Comparison of ENCODE assay signal across 15 cellular contexts in the genomic region with DNA sequence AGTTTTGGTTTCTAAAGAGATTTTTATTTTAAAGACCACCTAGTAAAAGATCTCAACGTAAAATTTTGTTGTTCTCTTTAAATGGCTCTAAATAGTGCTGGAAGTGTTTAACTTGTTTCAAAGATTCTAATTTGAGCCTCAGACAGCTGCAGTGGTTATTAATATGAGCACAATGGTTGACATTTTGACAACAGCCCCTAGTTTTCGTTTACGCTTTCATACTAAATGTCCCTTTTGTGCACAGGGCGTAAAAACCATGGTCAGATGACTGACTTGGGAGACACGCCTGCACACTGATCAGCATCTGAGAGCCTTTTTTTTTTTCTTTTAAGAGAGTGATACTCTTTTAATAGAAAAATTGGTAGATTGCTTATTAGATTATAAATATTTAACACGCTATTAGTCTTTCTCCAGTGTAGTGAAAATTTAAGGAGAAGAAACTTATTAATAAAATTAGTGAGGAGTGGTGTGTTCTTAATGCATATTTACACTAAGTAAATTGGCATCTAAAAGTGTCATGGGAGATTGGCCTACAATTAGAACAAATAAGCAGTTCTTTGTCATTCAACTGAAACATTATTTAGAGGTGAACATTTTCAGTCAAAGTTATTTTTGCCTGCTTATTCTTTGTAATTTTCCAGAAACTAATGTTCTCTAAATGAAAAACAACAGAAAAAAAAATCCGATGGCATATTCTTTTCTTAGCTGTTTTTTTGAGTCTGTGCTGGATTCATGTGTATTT.
DNase-seq lines count a peak whose midpoint lies in the region; ATAC-seq and TF ChIP-seq lines count a peak whose summit lies in the region.
"Had no signal": no experiment of that assay in that cellular context is flagged by ENCODE, and none has a peak within 500 bp of the region (broad histone marks: within the 10 kb centered on the region; RNA-seq: fewer than 3 reads in every experiment).

No MANE protein-coding gene starts in this region.

- peaks cover 2% of the 10 kb centered on the region for H3K27me3 Mint-ChIP-seq in H9 (ENCODE audit: low read depth)

- H4K8ac ChIP-seq in H9 (replicated peaks; ENCODE audit: insufficient read length, low read depth, low read length): no peak overlapping the region

- H4K91ac ChIP-seq in H9 (ENCODE audit: insufficient read length, low read depth, low read length): no peak overlapping the region

- ATAC-seq in GM21390 (IDR thresholded peaks at IDR 0.05; ENCODE audit: unreplicated experiment) (peak; percentile 70), HG03432 (IDR thresholded peaks at IDR 0.05; ENCODE audit: unreplicated experiment) (peak; percentile 87), right lobe of liver (no peak)
- ATAC-seq: Panc1 had no signal

- H3K4me1 ChIP-seq in right lobe of liver (peaks cover 0 to 53% (median 18%) of the 10 kb centered on the region in 4 donors), H9 (ENCODE audit: insufficient read depth, low read length) (no peaks in the 10 kb centered on the region), ovary (ENCODE audit: insufficient read depth) (peaks cover 1% of the 10 kb centered on the region)

- no peak overlapping the region for H3K4me3 ChIP-seq in right lobe of liver
- no peak overlapping the region for H3K4me3 ChIP-seq in brain microvascular endothelial cell (ENCODE audit: low read depth, low read length)
- H3K4me3 ChIP-seq in ovary: no peak overlapping the region
- H3K4me3 ChIP-seq: testis had no signal

- peaks cover 11 to 21% of the 10 kb centered on the region in 2 experiments; a peak in 4 of 5 replicates for H3K9me3 Mint-ChIP-seq in H9

- H3K23me2 ChIP-seq in H9 (ENCODE audit: insufficient read length, low read depth, low read length, poor library complexity, severe bottlenecking): no peaks in the 10 kb centered on the region

- no peaks in the 10 kb centered on the region for H4K20me1 ChIP-seq in H9 (ENCODE audit: control insufficient read depth, insufficient read depth, insufficient read length)

- no peak overlapping the region for H2BK20ac ChIP-seq in H9 (ENCODE audit: low read depth, low read length, poor library complexity, severe bottlenecking)

- intact Hi-C loops in right lobe of liver (cut with DNase I) (no loop called here), ovary (cut with DNase I) (no loop called here)

- no peak overlapping the region for H2AFZ ChIP-seq in H9 (ENCODE audit: low read length)

- H3K4me1 Mint-ChIP-seq in H9: no peaks in the 10 kb centered on the region
- H3K4me1 Mint-ChIP-seq: CD14-positive monocyte had no signal

- H3K27ac ChIP-seq in right lobe of liver: peak overlapping the region; percentile 43 to 88 (median 81)
- H3K27ac ChIP-seq in H9 (ENCODE audit: insufficient read length, low read depth, low read length): no peak overlapping the region
- H3K27ac ChIP-seq in brain microvascular endothelial cell: no peak overlapping the region
- H3K27ac ChIP-seq in ovary: no peak overlapping the region
- H3K27ac ChIP-seq: HL-60, testis had no signal

- no peaks in the 10 kb centered on the region for H3K9me3 ChIP-seq in right lobe of liver
- no peaks in the 10 kb centered on the region for H3K9me3 ChIP-seq in H9 (ENCODE audit: control insufficient read depth, low read depth, low read length)
- H3K9me3 ChIP-seq in ovary: no peaks in the 10 kb centered on the region
- H3K9me3 ChIP-seq: testis had no signal

- H2BK5ac ChIP-seq in H9 (ENCODE audit: insufficient read length, low read length): no peak overlapping the region

- H3K27me3 ChIP-seq in right lobe of liver: no peaks in the 10 kb centered on the region
- H3K27me3 ChIP-seq in H9 (ENCODE audit: insufficient read depth, low read length): no peaks in the 10 kb centered on the region
- no peaks in the 10 kb centered on the region for H3K27me3 ChIP-seq in brain microvascular endothelial cell (replicated peaks)
- no peaks in the 10 kb centered on the region for H3K27me3 ChIP-seq in ovary
- H3K27me3 ChIP-seq: testis had no signal

- TF ChIP-seq POLR2A in right lobe of liver (IDR thresholded peaks at IDR 0.05): no peak
- no peak for TF ChIP-seq POLR2A in ovary (IDR thresholded peaks at IDR 0.05)

- in situ Hi-C loops in GM13976 (cut with MboI; ENCODE audit: low sequenced_read_pairs, unreplicated experiment) (no loop called here), brain microvascular endothelial cell (cut with HindIII; ENCODE audit: low pct_ligation_motif_present, low sequenced_read_pairs) (no loop called here)

- H3K14ac ChIP-seq in H9 (ENCODE audit: insufficient read depth, low read length): no peak overlapping the region

- H3K36me3 ChIP-seq in right lobe of liver (no peaks in the 10 kb centered on the region), brain microvascular endothelial cell (replicated peaks) (no peaks in the 10 kb centered on the region), ovary (no peaks in the 10 kb centered on the region)

- no peak overlapping the region for H2BK120ac ChIP-seq in H9 (ENCODE audit: low read depth, low read length, poor library complexity, severe bottlenecking)

- no peak overlapping the region for H4K5ac ChIP-seq in H9 (ENCODE audit: insufficient read length, low read depth, low read length)

- no peak overlapping the region for H3K4ac ChIP-seq in H9 (ENCODE audit: low read depth, low read length)

- DNase-seq in GM13976 (ENCODE audit: low spot score) (peak; percentile 46), right lobe of liver (no peak), H9 (no peak), brain microvascular endothelial cell (no peak), ovary (no peak)
- DNase-seq in activated CD4-positive, CD25-positive, alpha-beta regulatory T cell treated with anti-CD3 and anti-CD28 coated beads, Interleukin-2, amount 50 U/mL, for 72 hours: no peak
- DNase-seq: activated gamma-delta T cell; dermis blood vessel endothelial cell; stimulated activated CD4-positive, alpha-beta T cell treated with anti-CD3 and anti-CD28 coated beads, Interleukin-1b, Interleukin-23, amount 100 ng/mL, for 48 hours; testis had no signal

- no peak overlapping the region for H3T11ph ChIP-seq in H9 (ENCODE audit: low read length)

- H3K23ac ChIP-seq in H9 (ENCODE audit: insufficient read length, low read depth, low read length): no peak overlapping the region

- no peak overlapping the region for H2AK5ac ChIP-seq in H9 (ENCODE audit: insufficient read length, low read length)

- TF ChIP-seq CTCF in GM13976 (IDR thresholded peaks at IDR 0.05; ENCODE audit: borderline replicate concordance, control extremely low read depth, extremely low read depth, insufficient read depth, missing control alignments) (no peak), right lobe of liver (IDR thresholded peaks at IDR 0.05) (no peak), H9 (conservative IDR thresholded peaks at IDR 0.05) (no peak), brain microvascular endothelial cell (IDR thresholded peaks at IDR 0.05; ENCODE audit: low read depth, low read length, missing control alignments) (no peak), ovary (IDR thresholded peaks at IDR 0.05) (no peak)

- H3K36me3 Mint-ChIP-seq in H9 (ENCODE audit: insufficient read depth in 1 of 3, low read depth in 3 of 3): peaks cover 8 to 12% (median 11%) of the 10 kb centered on the region in 3 experiments; a peak in 4 of 7 replicates
- H3K36me3 Mint-ChIP-seq: CD14-positive monocyte had no signal

- no peak overlapping the region for H3K4me2 ChIP-seq in H9 (ENCODE audit: insufficient read depth, insufficient read length, low read length)

- no peak overlapping the region for H3K27ac Mint-ChIP-seq in H9
- H3K27ac Mint-ChIP-seq: CD14-positive monocyte had no signal

- 72% methylated on average over 7 of the region's 7 CpGs for WGBS in right lobe of liver (ENCODE audit: insufficient coverage, low coverage, low lambda C conversion rate, missing lambda C conversion rate)
- WGBS in H9 (ENCODE audit: extremely low coverage, insufficient read length, low lambda C conversion rate): no CpG with 5 or more reads among the region's 7 CpGs
- 70 to 73% (median 72%) methylated on average over 7 of the region's 7 CpGs for WGBS in ovary, 3 donors

- no peak for TF ChIP-seq EP300 in ovary (IDR thresholded peaks at IDR 0.05)

- no peaks in the 10 kb centered on the region for H3K79me2 ChIP-seq in H9 (ENCODE audit: insufficient read depth, low read length)

- H3K9ac ChIP-seq in H9 (ENCODE audit: extremely low read depth, insufficient read length, low read length): no peak overlapping the region

- no peak overlapping the region for H3K18ac ChIP-seq in H9 (ENCODE audit: insufficient read length, low read depth, low read length)

- no peak overlapping the region for H2BK12ac ChIP-seq in H9 (ENCODE audit: insufficient read length, low read depth, low read length)

- H3K4me3 Mint-ChIP-seq in H9: no peak overlapping the region
- H3K4me3 Mint-ChIP-seq: CD14-positive monocyte had no signal

- no peaks in the 10 kb centered on the region for H3K79me1 ChIP-seq in H9 (ENCODE audit: insufficient read depth, low read depth, low read length, poor library complexity, severe bottlenecking)

- no peak overlapping the region for H3K56ac ChIP-seq in H9 (ENCODE audit: insufficient read length, low read depth, low read length)

- no peak overlapping the region for H2BK15ac ChIP-seq in H9 (ENCODE audit: low read depth, low read length)

Comparison
In these comparisons a context has a peak if more than half of its experiments do, and no peak if none do; other contexts are left out.
1. ATAC-seq: peak in GM21390 (single experiment) and HG03432 (single experiment); none in right lobe of liver (0 of 4).
2. H3K27ac ChIP-seq: peak in right lobe of liver (3 of 3); none in H9 (single experiment), brain microvascular endothelial cell (single experiment) and ovary (0 of 2).